19 cellular contexts compared by ENCODE assay signal in the genomic region with DNA sequence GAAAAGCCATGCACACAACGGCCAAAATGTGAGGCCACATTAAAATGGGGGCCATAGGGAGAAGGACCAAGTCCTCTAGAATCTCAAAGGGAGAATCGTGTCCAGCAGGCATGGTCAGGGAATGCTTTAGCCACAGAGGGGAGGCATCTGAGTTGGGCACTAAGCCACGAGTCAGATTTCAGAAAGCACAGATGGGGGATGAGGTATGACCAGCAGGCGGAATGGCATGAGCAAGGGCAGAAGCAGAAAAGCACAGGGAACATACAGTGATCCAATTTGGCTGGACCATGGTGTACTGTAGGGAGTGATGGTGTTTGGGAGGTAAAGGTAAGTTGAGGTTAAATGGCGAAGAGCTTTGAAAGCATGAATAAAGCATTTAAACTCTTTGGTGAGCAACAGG.
DNase-seq lines count a peak whose midpoint lies in the region; ATAC-seq, FAIRE-seq and TF ChIP-seq lines count a peak whose summit lies in the region.
"Had no signal": no experiment of that assay in that cellular context is flagged by ENCODE, and none has a peak within 500 bp of the region (broad histone marks: within the 10 kb centered on the region; RNA-seq: fewer than 3 reads in every experiment).

No MANE protein-coding gene starts in this region.

- no peaks in the 10 kb centered on the region for H3K27me3 ChIP-seq in trophoblast cell (ENCODE audit: insufficient read depth, low read length)
- H3K27me3 ChIP-seq in gastrocnemius medialis: no peaks in the 10 kb centered on the region
- H3K27me3 ChIP-seq in A673 (replicated peaks; ENCODE audit: insufficient read depth, low read depth, low read length, poor library complexity): no peaks in the 10 kb centered on the region

- no peak for TF ChIP-seq CTCF in gastrocnemius medialis (IDR thresholded peaks at IDR 0.05 in 4 of 5, conservative IDR thresholded peaks at IDR 0.05 in 1 of 5)
- TF ChIP-seq CTCF in A673 (conservative IDR thresholded peaks at IDR 0.05; ENCODE audit: low read depth, low read length): no peak

- H3K4ac ChIP-seq in trophoblast cell (ENCODE audit: low read depth, low read length): no peak overlapping the region

- in situ Hi-C loops in gastrocnemius medialis (cut with MboI; ENCODE audit: low sequenced_read_pairs in 4 of 4): no loop called here

- no peak overlapping the region for H3K27ac ChIP-seq in trophoblast cell (ENCODE audit: low read depth, low read length)
- peak overlapping the region in 1 of 4 donors; percentile 57 for H3K27ac ChIP-seq in gastrocnemius medialis
- H3K27ac ChIP-seq in A673 (ENCODE audit: low read depth, low read length, poor library complexity, severe bottlenecking): no peak overlapping the region
- H3K27ac ChIP-seq: A549 had no signal

- no peak overlapping the region for H2AK5ac ChIP-seq in trophoblast cell (ENCODE audit: low read length)

- TF ChIP-seq POLR2A in H54 (IDR thresholded peaks at IDR 0.05; ENCODE audit: low read depth, low read length) (no peak), gastrocnemius medialis (IDR thresholded peaks at IDR 0.05) (no peak)

- no peak overlapping the region for H2BK12ac ChIP-seq in trophoblast cell (ENCODE audit: low read length)

- H4K91ac ChIP-seq in trophoblast cell (ENCODE audit: low read depth, low read length): no peak overlapping the region

- no peak overlapping the region for H3K4me3 ChIP-seq in trophoblast cell (ENCODE audit: low read depth, low read length)
- no peak overlapping the region for H3K4me3 ChIP-seq in gastrocnemius medialis
- no peak overlapping the region for H3K4me3 ChIP-seq in A673 (ENCODE audit: low read depth, low read length, poor library complexity, severe bottlenecking)
- H3K4me3 ChIP-seq: A549 had no signal

- no peak overlapping the region for H3K4me2 ChIP-seq in trophoblast cell (ENCODE audit: low read length)
- H3K4me2 ChIP-seq: A549 had no signal

- no peak overlapping the region for H2BK5ac ChIP-seq in trophoblast cell (ENCODE audit: low read depth, low read length, poor library complexity)

- no peak overlapping the region for H2BK120ac ChIP-seq in trophoblast cell (ENCODE audit: insufficient read depth, low read length, poor library complexity)

- H4K8ac ChIP-seq in trophoblast cell (ENCODE audit: low read depth, low read length): no peak overlapping the region

- H3K79me1 ChIP-seq in trophoblast cell (ENCODE audit: low read length): no peaks in the 10 kb centered on the region

- peak; percentile 58 to 71 for ATAC-seq in gastrocnemius medialis
- ATAC-seq: A549 had no signal

- POLR2A ChIA-PET in A673 (lab: Charles Lee; ENCODE audit: low non-redundant PET): no interaction called here

- peak; percentile 53 for FAIRE-seq in H54 (lab: Jason Lieb, UNC)
- no peak for FAIRE-seq in frontal cortex (lab: Jason Lieb, UNC)
- FAIRE-seq: A549, G401.6, GM12892 had no signal

- intact Hi-C loops in gastrocnemius medialis (cut with DNase I; ENCODE audit: low total_unique reads) (no loop called here), A673 (cut with micrococcal nuclease; ENCODE audit: unreplicated experiment) (no loop called here)

- CTCF ChIA-PET in A673 (lab: Charles Lee): no interaction called here

- H3K9ac ChIP-seq in trophoblast cell (ENCODE audit: low read length): peak overlapping the region; percentile 75

- no peaks in the 10 kb centered on the region for H3K36me3 ChIP-seq in trophoblast cell (ENCODE audit: control insufficient read depth in 1 of 2, insufficient read depth in 2 of 2, low read length in 2 of 2)
- H3K36me3 ChIP-seq in gastrocnemius medialis: no peaks in the 10 kb centered on the region
- H3K36me3 ChIP-seq in A673 (ENCODE audit: insufficient read depth, low read length, poor library complexity, severe bottlenecking): no peaks in the 10 kb centered on the region

- 100% methylated on average over 1 of the region's 5 CpGs for WGBS in trophoblast cell (ENCODE audit: extremely low coverage, insufficient coverage, insufficient read length)

- no peak overlapping the region for H3K14ac ChIP-seq in trophoblast cell (ENCODE audit: low read length)

- H3K18ac ChIP-seq in trophoblast cell (ENCODE audit: low read length): no peak overlapping the region

- BruUV-seq in A673 (replicated peaks; lab: Mats Ljungman, UMichigan): no TSS peak

- H3K9me3 ChIP-seq in trophoblast cell (ENCODE audit: insufficient read depth, low read depth, low read length) (no peaks in the 10 kb centered on the region), gastrocnemius medialis (no peaks in the 10 kb centered on the region), A673 (ENCODE audit: low read depth, low read length, poor library complexity, severe bottlenecking) (no peaks in the 10 kb centered on the region)
- H3K9me3 ChIP-seq: A549 had no signal

- no peak overlapping the region for H3K23ac ChIP-seq in trophoblast cell (ENCODE audit: low read length)

- H3K4me1 ChIP-seq in trophoblast cell (ENCODE audit: control insufficient read depth in 1 of 2, insufficient read depth in 2 of 2, low read length in 2 of 2) (peaks cover 2 to 3% of the 10 kb centered on the region in 2 experiments), gastrocnemius medialis (peaks cover 36 to 50% of the 10 kb centered on the region in 2 donors), A673 (ENCODE audit: insufficient read depth, low read length, poor library complexity, severe bottlenecking) (no peaks in the 10 kb centered on the region)
- H3K4me1 ChIP-seq: A549 had no signal

- no peak overlapping the region for H4K12ac ChIP-seq in trophoblast cell (ENCODE audit: low read depth, low read length)

- no peak overlapping the region for H2AFZ ChIP-seq in trophoblast cell (ENCODE audit: insufficient read depth, low read length, poor library complexity)

- DNase-seq in H54 (ENCODE audit: insufficient read length, low spot score): no peak
- peak; percentile 38 for DNase-seq in cerebellum (ENCODE audit: low spot score)
- DNase-seq in trophoblast cell: no peak
- peak; percentile 25 to 31 for DNase-seq in gastrocnemius medialis
- no peak for DNase-seq in A673 (ENCODE audit: low spot score)
- DNase-seq in frontal cortex (ENCODE audit: low spot score in 2 of 2): no peak
- no peak for DNase-seq in NCI-H69 (lab: John Stamatoyannopoulos, UW)
- no peak for DNase-seq in NCI-H2107 (lab: John Stamatoyannopoulos, UW)
- DNase-seq: 8988T; Calu3; CD4-positive, alpha-beta memory T cell; COR-L47; DMS53; DMS79 treated with DMSO at 0.1 percent for 48 hours; GOT3; H7 had no signal

- H3K79me2 ChIP-seq in trophoblast cell (ENCODE audit: control insufficient read depth, insufficient read depth, low read length, poor library complexity): no peaks in the 10 kb centered on the region

Comparison
In these comparisons a context has a peak if more than half of its experiments do, and no peak if none do; other contexts are left out.
1. DNase-seq: peak in cerebellum (single experiment) and gastrocnemius medialis (2 of 2); none in H54 (single experiment), trophoblast cell (0 of 2), A673 (single experiment), frontal cortex (0 of 2), NCI-H69 (single experiment) and NCI-H2107 (single experiment).